8 cellular contexts compared by ENCODE assay signal in genomic region chr21:33894736-33895288, GRCh38. TPM values are rescaled to one million over a fixed set of nuclear protein-coding genes. Genes with fewer than 3 reads are reported as not detected.
DNase-seq lines count a peak whose midpoint lies in the region; ATAC-seq and TF ChIP-seq lines count a peak whose summit lies in the region.

No MANE protein-coding gene starts in this region.

- no peak overlapping the region for H3K27ac ChIP-seq in ACC112 (ENCODE audit: low read depth, low read length)

- H3K27me3 ChIP-seq in ACC112 (ENCODE audit: insufficient read depth, low read length), result no peaks in the 10 kb centered on the region

- H3K36me3 ChIP-seq in ACC112 (ENCODE audit: insufficient read depth, low read length), result no peaks in the 10 kb centered on the region

- H3K4me1 ChIP-seq in ACC112 (ENCODE audit: control insufficient read depth, insufficient read depth, low read length, unreplicated experiment), result peaks cover 3% of the 10 kb centered on the region

- ATAC-seq in left lobe of liver (peak; percentile 96), GM21526 (IDR thresholded peaks at IDR 0.05; ENCODE audit: low FRiP score, unreplicated experiment) (no peak)

- H2AFZ ChIP-seq in ACC112 (ENCODE audit: low read length, unreplicated experiment), result peak overlapping the region; percentile 94

- DNase-seq in GM20000 (ENCODE audit: low spot score), result peak; percentile 68
- peak; percentile 77 for DNase-seq in NCI-H345 (lab: John Stamatoyannopoulos, UW)
- peak; percentile 39 to 54 for DNase-seq in activated CD4-positive, alpha-beta T cell treated with anti-CD3 and anti-CD28 coated beads for 24 hours (ENCODE audit: low read depth in 2 of 2)
- peak; percentile 96 for DNase-seq in choroid plexus epithelial cell (ENCODE audit: low read depth)
- peak; percentile 72 for DNase-seq in left lobe of liver (ENCODE audit: low spot score)
- peak; percentile 57 to 61 for DNase-seq in stimulated activated CD4-positive, alpha-beta T cell treated with anti-CD3 and anti-CD28 coated beads, Interleukin-1b, Interleukin-23, amount 100 ng/mL, for 4 hours (ENCODE audit: low read depth in 2 of 2)

- TF ChIP-seq CTCF in GM20000 (IDR thresholded peaks at IDR 0.05; ENCODE audit: extremely low read depth, missing control alignments) (peak; percentile 3), choroid plexus epithelial cell (conservative IDR thresholded peaks at IDR 0.05; ENCODE audit: low read depth, low read length) (peak; percentile 97)

- H3K79me2 ChIP-seq in ACC112 (ENCODE audit: control insufficient read depth, insufficient read depth, low read length, unreplicated experiment), result no peaks in the 10 kb centered on the region

- H3K4me3 ChIP-seq in ACC112 (ENCODE audit: low read depth, low read length) (peak overlapping the region; percentile 64), choroid plexus epithelial cell (ENCODE audit: low read depth, low read length) (peak overlapping the region; percentile 56)

RNA-seq across cellular contexts. Expression of gene ATP5PO, which starts 20.8 kb away (rescaled TPM):
- total RNA-seq in left lobe of liver, result 86.8 TPM
